18 cellular contexts compared by ENCODE assay signal in genomic region chr3:37991823-37992222, GRCh38. TPM values are rescaled to one million over a fixed set of nuclear protein-coding genes. Genes with fewer than 3 reads are reported as not detected.
DNase-seq lines count a peak whose midpoint lies in the region; ATAC-seq and TF ChIP-seq lines count a peak whose summit lies in the region.
"Had no signal": no experiment of that assay in that cellular context is flagged by ENCODE, and none has a peak within 500 bp of the region (broad histone marks: within the 10 kb centered on the region; RNA-seq: fewer than 3 reads in every experiment).

No MANE protein-coding gene starts in this region.

- H3K36me3 ChIP-seq in right atrium auricular region (no peaks in the 10 kb centered on the region), duodenal mucosa (ENCODE audit: control insufficient read depth in 1 of 2, insufficient read depth in 2 of 2, low read length in 2 of 2) (peaks cover 13 to 16% of the 10 kb centered on the region in 2 donors), mucosa of stomach (ENCODE audit: control insufficient read depth, insufficient read depth, low read length) (peaks cover 13% of the 10 kb centered on the region), upper lobe of right lung (no peaks in the 10 kb centered on the region)
- H3K36me3 ChIP-seq: MG63 had no signal

- H3K9ac ChIP-seq in duodenal mucosa (ENCODE audit: low read depth in 1 of 2, low read length in 2 of 2) (peak overlapping the region; percentile 90 to 99), mucosa of stomach (ENCODE audit: low read length) (peak overlapping the region; percentile 97)

- intact Hi-C loops in right cardiac atrium (cut with DNase I): no loop called here
- intact Hi-C loops in upper lobe of right lung (cut with DNase I): no loop called here

- 79% methylated on average over 7 of the region's 7 CpGs for WGBS in right cardiac atrium

- POLR2A ChIA-PET in GM10248 (lab: Yijun Ruan, JAX): no interaction called here

- ATAC-seq in right cardiac atrium (no peak), upper lobe of right lung (no peak)
- ATAC-seq: activated CD4-positive, alpha-beta T cell treated with anti-CD3 and anti-CD28 coated beads for 36 hours had no signal

- no peaks in the 10 kb centered on the region for H3K4me1 ChIP-seq in right cardiac atrium (ENCODE audit: control insufficient read depth, insufficient read depth, low read length)
- peaks cover 0 to 16% of the 10 kb centered on the region in 2 donors for H3K4me1 ChIP-seq in right atrium auricular region
- peaks cover 60 to 65% of the 10 kb centered on the region in 2 donors for H3K4me1 ChIP-seq in duodenal mucosa (ENCODE audit: control insufficient read depth in 1 of 2, insufficient read depth in 2 of 2, low read length in 2 of 2)
- peaks cover 70% of the 10 kb centered on the region for H3K4me1 ChIP-seq in mucosa of stomach (ENCODE audit: control insufficient read depth, insufficient read depth, low read length)
- peaks cover 4% of the 10 kb centered on the region for H3K4me1 ChIP-seq in upper lobe of right lung

- H3K9me3 ChIP-seq in right cardiac atrium (ENCODE audit: control insufficient read depth, low read length): no peaks in the 10 kb centered on the region
- no peaks in the 10 kb centered on the region for H3K9me3 ChIP-seq in right atrium auricular region
- H3K9me3 ChIP-seq in duodenal mucosa (ENCODE audit: control insufficient read depth in 1 of 2, low read length in 2 of 2): no peaks in the 10 kb centered on the region
- H3K9me3 ChIP-seq in mucosa of stomach (ENCODE audit: control insufficient read depth, low read length): no peaks in the 10 kb centered on the region
- no peaks in the 10 kb centered on the region for H3K9me3 ChIP-seq in upper lobe of right lung
- H3K9me3 ChIP-seq: MG63 had no signal

- CTCF ChIA-PET in GM10248 (lab: Yijun Ruan, JAX): interaction anchor here (1.4 to 1.5 kb wide), 2 partner anchors 12 to 17 kb away, joined by 3 to 4 read pairs; no protein-coding TSS in a partner anchor

- TF ChIP-seq CTCF in right atrium auricular region (IDR thresholded peaks at IDR 0.05) (no peak), upper lobe of right lung (IDR thresholded peaks at IDR 0.05) (no peak), GM10248 (IDR thresholded peaks at IDR 0.05; ENCODE audit: control extremely low read depth, extremely low read depth, low read depth, missing control alignments) (no peak)

- H3K27me3 ChIP-seq in right cardiac atrium (ENCODE audit: control insufficient read depth, insufficient read depth): no peaks in the 10 kb centered on the region
- H3K27me3 ChIP-seq in right atrium auricular region: no peaks in the 10 kb centered on the region
- H3K27me3 ChIP-seq in duodenal mucosa (ENCODE audit: control insufficient read depth in 1 of 2, insufficient read depth in 2 of 2, low read length in 2 of 2): no peaks in the 10 kb centered on the region
- H3K27me3 ChIP-seq in mucosa of stomach (ENCODE audit: control insufficient read depth, insufficient read depth, low read length): no peaks in the 10 kb centered on the region
- H3K27me3 ChIP-seq in upper lobe of right lung: no peaks in the 10 kb centered on the region
- H3K27me3 ChIP-seq: MG63 had no signal

- no peak overlapping the region for H3K4me3 ChIP-seq in right cardiac atrium (ENCODE audit: low read length)
- H3K4me3 ChIP-seq in right atrium auricular region: no peak overlapping the region
- peak overlapping the region; percentile 66 to 70 for H3K4me3 ChIP-seq in duodenal mucosa (ENCODE audit: low read depth in 1 of 2, low read length in 2 of 2)
- peak overlapping the region; percentile 71 for H3K4me3 ChIP-seq in mucosa of stomach (ENCODE audit: low read length)
- H3K4me3 ChIP-seq in upper lobe of right lung: no peak overlapping the region
- H3K4me3 ChIP-seq: MG63 had no signal

- DNase-seq in right cardiac atrium (peak in 2 of 3 donors; percentile 7 to 40), right atrium auricular region (ENCODE audit: low spot score) (no peak), upper lobe of right lung (peak; percentile 57), GM10248 (ENCODE audit: extremely low spot score) (no peak), DMS 273 (lab: John Stamatoyannopoulos, UW; ENCODE audit: unreplicated experiment) (no peak), HCEC 1CT (no peak)
- DNase-seq: activated CD4-positive, alpha-beta T cell treated with anti-CD3 and anti-CD28 coated beads for 36 hours; activated T-cell treated with anti-CD3 and anti-CD28 coated beads for 4 hours; effector CD4-positive, alpha-beta T cell; EL; H9; MG63; NCI-H187; NCI-H446; retina; stimulated activated naive CD4-positive, alpha-beta T cell treated with Interleukin-2 at 50 U/mL for 16 hours had no signal

- H3K27ac ChIP-seq in right cardiac atrium (ENCODE audit: low read length): no peak overlapping the region
- H3K27ac ChIP-seq in right atrium auricular region: no peak overlapping the region
- H3K27ac ChIP-seq in duodenal mucosa (ENCODE audit: low read depth, low read length): peak overlapping the region; percentile 88
- no peak overlapping the region for H3K27ac ChIP-seq in upper lobe of right lung

RNA-seq across cellular contexts. Expression of gene VILL, which starts 1.2 kb away (rescaled TPM):
- total RNA-seq in right cardiac atrium (1 to 10 TPM; 4.0 to 9.7 (median 8.8) TPM), right atrium auricular region (10 to 100 TPM in 1 of 2 donors, 1 to 10 TPM in 1; 4.2 to 12.2 TPM), upper lobe of right lung (8.9 TPM)
- 5.4 TPM for polyA plus RNA-seq in right cardiac atrium

RNA-seq across cellular contexts. Expression of gene PLCD1, which starts 37.6 kb away (rescaled TPM):
- total RNA-seq in right cardiac atrium: 10 to 100 TPM; 12.1 to 17.7 (median 15.2) TPM
- polyA plus RNA-seq in right cardiac atrium: 11.2 TPM
- 10 to 100 TPM in 1 of 2 donors, 1 to 10 TPM in 1; 8.7 to 15.5 TPM for total RNA-seq in right atrium auricular region
- 32.2 TPM for total RNA-seq in upper lobe of right lung

RNA-seq across cellular contexts. Expression of gene DLEC1, which starts 47.2 kb away (rescaled TPM):
- total RNA-seq in right cardiac atrium: 1 to 10 TPM in 1 of 4 donors, under 1 TPM in 3; 0.23 to 1.0 (median 0.61) TPM
- 0.48 TPM for polyA plus RNA-seq in right cardiac atrium
- total RNA-seq in right atrium auricular region: under 1 TPM; 0.22 to 0.35 TPM
- total RNA-seq in upper lobe of right lung: 2.7 TPM

Comparison
In these comparisons a context has a peak if more than half of its experiments do, and no peak if none do; other contexts are left out.
1. DNase-seq: peak in right cardiac atrium (2 of 3) and upper lobe of right lung (single experiment); none in right atrium auricular region (single experiment), GM10248 (single experiment), DMS 273 (single experiment) and HCEC 1CT (single experiment).
2. H3K4me3 ChIP-seq: peak in duodenal mucosa (2 of 2) and mucosa of stomach (single experiment); none in right cardiac atrium (single experiment), right atrium auricular region (0 of 2) and upper lobe of right lung (single experiment).